In genomic region chr3:143974877-143975238, GRCh38 we compare ENCODE assay signal across 8 cellular contexts. TPM values are rescaled to one million over a fixed set of nuclear protein-coding genes. Genes with fewer than 3 reads are reported as not detected.
DNase-seq lines count a peak whose midpoint lies in the region; ATAC-seq, FAIRE-seq and TF ChIP-seq lines count a peak whose summit lies in the region.

No MANE protein-coding gene starts in this region.

- no peaks in the 10 kb centered on the region for H3K36me3 ChIP-seq in BLaER1 treated with 17β-estradiol and CSF1 and Interleukin-3, amounts not matched to agents 10 nM and 100 nM
- H3K36me3 ChIP-seq in Loucy (ENCODE audit: insufficient read depth, low read length), result no peaks in the 10 kb centered on the region
- H3K36me3 ChIP-seq in mucosa of descending colon (ENCODE audit: low read depth), result no peaks in the 10 kb centered on the region

- intact Hi-C loops in mucosa of descending colon (cut with DNase I, micrococcal nuclease), result no loop called here

- peak overlapping the region; percentile 88 to 96 (median 91); a peak in 20 of 22 replicates for H3K9ac ChIP-seq in BLaER1 treated with 17β-estradiol and CSF1 and Interleukin-3, amounts not matched to agents 10 nM and 100 nM
- peak overlapping the region; percentile 84 for H3K9ac ChIP-seq in Loucy (ENCODE audit: low read depth, low read length, poor library complexity, severe bottlenecking)

- H3K4me1 Mint-ChIP-seq in naive thymus-derived CD8-positive, alpha-beta T cell, result peaks cover 22 to 69% (median 48%) of the 10 kb centered on the region in 4 donors

- no peaks in the 10 kb centered on the region for H3K9me3 Mint-ChIP-seq in naive thymus-derived CD8-positive, alpha-beta T cell

- peak overlapping the region; percentile 81 to 94 (median 90); a peak in 19 of 20 replicates for H3K4me3 ChIP-seq in BLaER1 treated with 17β-estradiol and CSF1 and Interleukin-3, amounts not matched to agents 10 nM and 100 nM
- H3K4me3 ChIP-seq in Loucy (ENCODE audit: low read length, poor library complexity, severe bottlenecking), result peak overlapping the region; percentile 84
- peak overlapping the region; percentile 68 for H3K4me3 ChIP-seq in choroid plexus epithelial cell (ENCODE audit: low read depth, low read length)
- no peak overlapping the region for H3K4me3 ChIP-seq in mucosa of descending colon

- H3F3A ChIP-seq in Loucy (ENCODE audit: low read depth), result no peaks in the 10 kb centered on the region

- no peaks in the 10 kb centered on the region for H3K9me2 ChIP-seq in Loucy (replicated peaks; ENCODE audit: low read depth, low read length)

- peaks cover 22 to 60% (median 51%) of the 10 kb centered on the region in 10 experiments for H3K4me1 ChIP-seq in BLaER1 treated with 17β-estradiol and CSF1 and Interleukin-3, amounts not matched to agents 10 nM and 100 nM
- H3K4me1 ChIP-seq in Loucy (ENCODE audit: insufficient read depth, low read length, poor library complexity, severe bottlenecking) (peaks cover 57% of the 10 kb centered on the region), mucosa of descending colon (ENCODE audit: low read depth) (peaks cover 10% of the 10 kb centered on the region)

- H3K4me3 Mint-ChIP-seq in naive thymus-derived CD8-positive, alpha-beta T cell, result peak overlapping the region; percentile 38 to 99 (median 98)

- DNase-seq in choroid plexus epithelial cell (ENCODE audit: low read depth), result no peak
- no peak for DNase-seq in naive thymus-derived CD8-positive, alpha-beta T cell
- no peak for DNase-seq in NCI-H446 (lab: John Stamatoyannopoulos, UW)
- no peak for DNase-seq in HTR-8/SVneo (ENCODE audit: insufficient read length, low spot score)
- DNase-seq in mucosa of descending colon, result no peak

- H3K27me3 ChIP-seq in BLaER1 treated with 17β-estradiol and CSF1 and Interleukin-3, amounts not matched to agents 10 nM and 100 nM, result no peaks in the 10 kb centered on the region
- H3K27me3 ChIP-seq in Loucy (ENCODE audit: insufficient read depth, low read length, poor library complexity, severe bottlenecking), result no peaks in the 10 kb centered on the region

- peak overlapping the region in 4 of 10 donors; percentile 48 to 97 (median 76) for H3K27ac Mint-ChIP-seq in naive thymus-derived CD8-positive, alpha-beta T cell

- peak overlapping the region in 10 of 11 experiments; percentile 87 to 97 (median 91); a peak in 16 of 22 replicates for H3K27ac ChIP-seq in BLaER1 treated with 17β-estradiol and CSF1 and Interleukin-3, amounts not matched to agents 10 nM and 100 nM

- peak overlapping the region; percentile 74 to 95 (median 91); a peak in 21 of 22 replicates for H3K4me2 ChIP-seq in BLaER1 treated with 17β-estradiol and CSF1 and Interleukin-3, amounts not matched to agents 10 nM and 100 nM
- H3K4me2 ChIP-seq in Loucy (ENCODE audit: low read depth, low read length, poor library complexity, severe bottlenecking), result peak overlapping the region; percentile 92

- H4K20me1 ChIP-seq in BLaER1 treated with 17β-estradiol and CSF1 and Interleukin-3, amounts not matched to agents 10 nM and 100 nM, result peaks cover 2 to 57% (median 27%) of the 10 kb centered on the region in 11 experiments; a peak in 15 of 22 replicates
- H4K20me1 ChIP-seq in Loucy (ENCODE audit: insufficient read depth, low read length, poor library complexity, severe bottlenecking), result peaks cover 62% of the 10 kb centered on the region

- no peak for TF ChIP-seq CTCF in Loucy (conservative IDR thresholded peaks at IDR 0.05; ENCODE audit: low read length)
- TF ChIP-seq CTCF in choroid plexus epithelial cell (conservative IDR thresholded peaks at IDR 0.05; ENCODE audit: low read depth, low read length), result no peak
- no peak for TF ChIP-seq CTCF in mucosa of descending colon (IDR thresholded peaks at IDR 0.05)

- POLR2A ChIA-PET in naive thymus-derived CD8-positive, alpha-beta T cell (lab: Charles Lee), result no interaction called here

- H3K36me3 Mint-ChIP-seq in naive thymus-derived CD8-positive, alpha-beta T cell, result peaks cover 0 to 4% (median 0%) of the 10 kb centered on the region in 3 donors

- H3K27me3 Mint-ChIP-seq in naive thymus-derived CD8-positive, alpha-beta T cell, result no peaks in the 10 kb centered on the region

- H2AFZ ChIP-seq in Loucy (ENCODE audit: low read length), result no peak overlapping the region

- no peak for ATAC-seq in naive thymus-derived CD8-positive, alpha-beta T cell
- no peak for ATAC-seq in activated CD4-positive, CD25-positive, alpha-beta regulatory T cell treated with anti-CD3 and anti-CD28 coated beads, Interleukin-2, amount 50 U/mL, for 24 hours
- ATAC-seq in mucosa of descending colon, result no peak

- H3K9me3 ChIP-seq in BLaER1 treated with 17β-estradiol and CSF1 and Interleukin-3, amounts not matched to agents 10 nM and 100 nM (replicated peaks in 1 of 11), result peaks cover 0 to under 1% (median 0%) of the 10 kb centered on the region in 11 experiments; a peak in 2 of 22 replicates
- H3K9me3 ChIP-seq in Loucy (ENCODE audit: insufficient read depth, low read depth, low read length) (no peaks in the 10 kb centered on the region), mucosa of descending colon (no peaks in the 10 kb centered on the region)

- FAIRE-seq in HTR-8/SVneo (lab: Jason Lieb, UNC), result no peak

- H3K79me2 ChIP-seq in Loucy (ENCODE audit: insufficient read depth, low read length), result peaks cover 75% of the 10 kb centered on the region

RNA-seq across cellular contexts. Expression of gene DIPK2A, which starts 3.2 kb away (rescaled TPM):
- 10 to 100 TPM; 16.1 to 17.3 TPM for total RNA-seq in naive thymus-derived CD8-positive, alpha-beta T cell
- polyA plus RNA-seq in naive thymus-derived CD8-positive, alpha-beta T cell, result 1 to 10 TPM; 5.3 to 7.3 (median 5.9) TPM
- total RNA-seq in mucosa of descending colon, result 10 to 100 TPM; 14.2 to 30.1 (median 14.7) TPM
